Comparison of ENCODE assay signal across 1 cellular context in the genomic region with DNA sequence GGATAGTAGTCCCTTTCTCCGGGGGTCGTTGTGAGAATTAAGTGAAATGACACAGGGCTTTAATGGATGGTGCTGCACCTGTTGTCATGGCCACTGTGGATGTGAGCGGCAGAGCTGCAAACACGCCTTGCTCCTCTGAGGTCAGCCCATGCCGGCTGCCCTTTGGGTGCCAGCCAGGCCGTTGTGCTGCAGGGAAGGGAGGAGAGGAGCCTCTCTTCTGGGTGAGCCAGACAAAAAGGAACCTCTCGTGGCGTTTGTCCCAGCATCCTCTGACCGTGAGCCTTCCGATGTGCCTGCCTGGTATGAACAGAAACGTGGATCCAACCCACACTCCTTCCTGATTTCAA.
TF ChIP-seq lines count a peak whose summit lies in the region.

No MANE protein-coding gene starts in this region.

TF ChIP-seq in GM23338, 12 proteins besides CTCF, POLR2A, EP300 and RAD21 (continued from another document):
- TF ChIP-seq ZNF331 (CRISPR knock-in tag; IDR thresholded peaks at IDR 0.05; ENCODE audit: low read depth) (no peak), STAT1 (IDR thresholded peaks at IDR 0.05; ENCODE audit: unreplicated experiment) (no peak), EZH2 (IDR thresholded peaks at IDR 0.05; ENCODE audit: low read depth, unreplicated experiment) (no peak)
- TF ChIP-seq, protein P1, sequence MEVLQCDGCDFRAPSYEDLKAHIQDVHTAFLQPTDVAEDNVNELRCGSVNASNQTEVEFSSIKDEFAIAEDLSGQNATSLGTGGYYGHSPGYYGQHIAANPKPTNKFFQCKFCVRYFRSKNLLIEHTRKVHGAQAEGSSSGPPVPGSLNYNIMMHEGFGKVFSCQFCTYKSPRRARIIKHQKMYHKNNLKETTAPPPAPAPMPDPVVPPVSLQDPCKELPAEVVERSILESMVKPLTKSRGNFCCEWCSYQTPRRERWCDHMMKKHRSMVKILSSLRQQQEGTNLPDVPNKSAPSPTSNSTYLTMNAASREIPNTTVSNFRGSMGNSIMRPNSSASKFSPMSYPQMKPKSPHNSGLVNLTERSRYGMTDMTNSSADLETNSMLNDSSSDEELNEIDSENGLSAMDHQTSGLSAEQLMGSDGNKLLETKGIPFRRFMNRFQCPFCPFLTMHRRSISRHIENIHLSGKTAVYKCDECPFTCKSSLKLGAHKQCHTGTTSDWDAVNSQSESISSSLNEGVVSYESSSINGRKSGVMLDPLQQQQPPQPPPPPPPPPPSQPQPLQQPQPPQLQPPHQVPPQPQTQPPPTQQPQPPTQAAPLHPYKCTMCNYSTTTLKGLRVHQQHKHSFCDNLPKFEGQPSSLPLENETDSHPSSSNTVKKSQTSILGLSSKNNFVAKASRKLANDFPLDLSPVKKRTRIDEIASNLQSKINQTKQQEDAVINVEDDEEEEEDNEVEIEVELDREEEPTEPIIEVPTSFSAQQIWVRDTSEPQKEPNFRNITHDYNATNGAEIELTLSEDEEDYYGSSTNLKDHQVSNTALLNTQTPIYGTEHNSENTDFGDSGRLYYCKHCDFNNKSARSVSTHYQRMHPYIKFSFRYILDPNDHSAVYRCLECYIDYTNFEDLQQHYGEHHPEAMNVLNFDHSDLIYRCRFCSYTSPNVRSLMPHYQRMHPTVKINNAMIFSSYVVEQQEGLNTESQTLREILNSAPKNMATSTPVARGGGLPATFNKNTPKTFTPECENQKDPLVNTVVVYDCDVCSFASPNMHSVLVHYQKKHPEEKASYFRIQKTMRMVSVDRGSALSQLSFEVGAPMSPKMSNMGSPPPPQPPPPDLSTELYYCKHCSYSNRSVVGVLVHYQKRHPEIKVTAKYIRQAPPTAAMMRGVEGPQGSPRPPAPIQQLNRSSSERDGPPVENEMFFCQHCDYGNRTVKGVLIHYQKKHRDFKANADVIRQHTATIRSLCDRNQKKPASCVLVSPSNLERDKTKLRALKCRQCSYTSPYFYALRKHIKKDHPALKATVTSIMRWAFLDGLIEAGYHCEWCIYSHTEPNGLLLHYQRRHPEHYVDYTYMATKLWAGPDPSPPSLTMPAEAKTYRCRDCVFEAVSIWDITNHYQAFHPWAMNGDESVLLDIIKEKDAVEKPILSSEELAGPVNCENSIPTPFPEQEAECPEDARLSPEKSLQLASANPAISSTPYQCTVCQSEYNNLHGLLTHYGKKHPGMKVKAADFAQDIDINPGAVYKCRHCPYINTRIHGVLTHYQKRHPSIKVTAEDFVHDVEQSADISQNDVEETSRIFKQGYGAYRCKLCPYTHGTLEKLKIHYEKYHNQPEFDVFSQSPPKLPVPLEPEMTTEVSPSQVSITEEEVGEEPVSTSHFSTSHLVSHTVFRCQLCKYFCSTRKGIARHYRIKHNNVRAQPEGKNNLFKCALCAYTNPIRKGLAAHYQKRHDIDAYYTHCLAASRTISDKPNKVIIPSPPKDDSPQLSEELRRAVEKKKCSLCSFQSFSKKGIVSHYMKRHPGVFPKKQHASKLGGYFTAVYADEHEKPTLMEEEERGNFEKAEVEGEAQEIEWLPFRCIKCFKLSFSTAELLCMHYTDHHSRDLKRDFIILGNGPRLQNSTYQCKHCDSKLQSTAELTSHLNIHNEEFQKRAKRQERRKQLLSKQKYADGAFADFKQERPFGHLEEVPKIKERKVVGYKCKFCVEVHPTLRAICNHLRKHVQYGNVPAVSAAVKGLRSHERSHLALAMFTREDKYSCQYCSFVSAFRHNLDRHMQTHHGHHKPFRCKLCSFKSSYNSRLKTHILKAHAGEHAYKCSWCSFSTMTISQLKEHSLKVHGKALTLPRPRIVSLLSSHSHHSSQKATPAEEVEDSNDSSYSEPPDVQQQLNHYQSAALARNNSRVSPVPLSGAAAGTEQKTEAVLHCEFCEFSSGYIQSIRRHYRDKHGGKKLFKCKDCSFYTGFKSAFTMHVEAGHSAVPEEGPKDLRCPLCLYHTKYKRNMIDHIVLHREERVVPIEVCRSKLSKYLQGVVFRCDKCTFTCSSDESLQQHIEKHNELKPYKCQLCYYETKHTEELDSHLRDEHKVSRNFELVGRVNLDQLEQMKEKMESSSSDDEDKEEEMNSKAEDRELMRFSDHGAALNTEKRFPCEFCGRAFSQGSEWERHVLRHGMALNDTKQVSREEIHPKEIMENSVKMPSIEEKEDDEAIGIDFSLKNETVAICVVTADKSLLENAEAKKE (CRISPR knock-in tag; IDR thresholded peaks at IDR 0.05) = no peak
